In the genomic region with DNA sequence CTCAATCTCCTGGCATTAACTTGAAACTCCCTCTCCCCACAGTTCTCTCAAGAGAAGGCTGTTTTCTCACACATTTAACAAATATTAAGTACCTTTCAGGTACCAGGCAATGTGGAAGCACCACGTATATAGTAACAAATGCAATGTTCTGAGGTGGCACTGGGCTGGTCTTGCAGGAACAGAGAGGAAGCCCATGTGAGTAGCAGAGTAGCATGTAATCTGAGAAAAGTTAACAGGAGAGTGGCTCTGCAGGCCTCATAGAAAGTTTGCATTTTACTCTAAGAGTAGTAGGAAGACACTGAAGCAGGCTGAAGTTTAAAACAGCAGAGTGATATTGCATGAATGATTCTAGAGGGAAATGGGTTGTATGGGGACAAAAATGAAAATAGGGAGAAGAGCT, we compare ENCODE assay signal across 15 cellular contexts.
"Had no signal": no experiment of that assay in that cellular context is flagged by ENCODE, and none has a peak within 500 bp of the region (broad histone marks: within the 10 kb centered on the region; RNA-seq: fewer than 3 reads in every experiment).

No MANE protein-coding gene starts in this region.

- FAIRE-seq: frontal cortex had no signal

- H3K27ac ChIP-seq: coronary artery, psoas muscle, right lobe of liver had no signal

- H3K4me3 ChIP-seq: coronary artery, psoas muscle, right lobe of liver had no signal

- DNase-seq: activated B cell treated with CpG ODN at 0.5 μM for 24 hours; activated CD4-positive, alpha-beta T cell treated with anti-CD3 and anti-CD28 coated beads, Interleukin-2, amount 10 ng/mL, durations not matched to agents 7 days and 5 days; activated CD8-positive, alpha-beta memory T cell treated with anti-CD3 and anti-CD28 coated beads for 24 hours; activated naive CD4-positive, alpha-beta T cell treated with anti-CD3 and anti-CD28 coated beads, Interleukin-2, amount 10 ng/mL, durations not matched to agents 7 days and 5 days; central memory CD4-positive, alpha-beta T cell; effector CD8-positive, alpha-beta T cell; naive B cell; nucleus accumbens; psoas muscle; right lobe of liver; stimulated activated CD4-positive, alpha-beta T cell treated with anti-CD3 and anti-CD28 coated beads, Interleukin-2, amount 100 ng/mL, for 24 hours; stimulated activated naive CD4-positive, alpha-beta T cell treated with Interleukin-2 at 50 U/mL for 16 hours; T-helper 17 cell had no signal

- H3K9me3 Mint-ChIP-seq: activated B cell treated with CpG ODN at 0.5 μM for 24 hours; activated CD4-positive, alpha-beta T cell treated with anti-CD3 and anti-CD28 coated beads, Interleukin-2, amount 10 ng/mL, durations not matched to agents 7 days and 5 days; activated naive CD4-positive, alpha-beta T cell treated with anti-CD3 and anti-CD28 coated beads, Interleukin-2, amount 10 ng/mL, durations not matched to agents 7 days and 5 days; naive B cell had no signal

- H3K27ac Mint-ChIP-seq: activated B cell treated with CpG ODN at 0.5 μM for 24 hours; activated CD4-positive, alpha-beta T cell treated with anti-CD3 and anti-CD28 coated beads, Interleukin-2, amount 10 ng/mL, durations not matched to agents 7 days and 5 days; activated naive CD4-positive, alpha-beta T cell treated with anti-CD3 and anti-CD28 coated beads, Interleukin-2, amount 10 ng/mL, durations not matched to agents 7 days and 5 days; naive B cell; T-helper 17 cell had no signal

- H3K9me3 ChIP-seq: psoas muscle, right lobe of liver had no signal

- H3K27me3 ChIP-seq: right lobe of liver had no signal

- H3K27me3 Mint-ChIP-seq: activated B cell treated with CpG ODN at 0.5 μM for 24 hours; activated CD4-positive, alpha-beta T cell treated with anti-CD3 and anti-CD28 coated beads, Interleukin-2, amount 10 ng/mL, durations not matched to agents 7 days and 5 days; activated naive CD4-positive, alpha-beta T cell treated with anti-CD3 and anti-CD28 coated beads, Interleukin-2, amount 10 ng/mL, durations not matched to agents 7 days and 5 days; naive B cell; T-helper 17 cell had no signal

- H3K4me1 ChIP-seq: psoas muscle, right lobe of liver had no signal

- H3K36me3 Mint-ChIP-seq: activated naive CD4-positive, alpha-beta T cell treated with anti-CD3 and anti-CD28 coated beads, Interleukin-2, amount 10 ng/mL, durations not matched to agents 7 days and 5 days; naive B cell had no signal

- ATAC-seq: psoas muscle, right lobe of liver, T-helper 17 cell had no signal

- H3K36me3 ChIP-seq: right lobe of liver had no signal

- H3K4me3 Mint-ChIP-seq: activated B cell treated with CpG ODN at 0.5 μM for 24 hours; activated CD4-positive, alpha-beta T cell treated with anti-CD3 and anti-CD28 coated beads, Interleukin-2, amount 10 ng/mL, durations not matched to agents 7 days and 5 days; activated naive CD4-positive, alpha-beta T cell treated with anti-CD3 and anti-CD28 coated beads, Interleukin-2, amount 10 ng/mL, durations not matched to agents 7 days and 5 days; naive B cell; T-helper 17 cell had no signal

- H3K4me1 Mint-ChIP-seq: activated CD4-positive, alpha-beta T cell treated with anti-CD3 and anti-CD28 coated beads, Interleukin-2, amount 10 ng/mL, durations not matched to agents 7 days and 5 days; activated naive CD4-positive, alpha-beta T cell treated with anti-CD3 and anti-CD28 coated beads, Interleukin-2, amount 10 ng/mL, durations not matched to agents 7 days and 5 days had no signal
